In genomic region chr12:117968826-117969659, GRCh38 we compare ENCODE assay signal across 8 cellular contexts. TPM values are rescaled to one million over a fixed set of nuclear protein-coding genes. Genes with fewer than 3 reads are reported as not detected.
A peak's percentile ranks its signal among the peaks of the same experiment; 100 is the strongest.
DNase-seq lines count a peak whose midpoint lies in the region; ATAC-seq, FAIRE-seq and TF ChIP-seq lines count a peak whose summit lies in the region.

Gene KSR2 (minus strand): TSS chr12:117968990. CDS start chr12:117968255, 735 bp downstream.

- no peak within 1 kb of the TSS for H3K27ac ChIP-seq in HepG2 (ENCODE audit: extremely low read length, insufficient read depth, low read length)
- no peak within 1 kb of the TSS for H3K27ac ChIP-seq in tibial artery

- H3K4me1 Mint-ChIP-seq in T-helper 2 cell treated with Interferon-gamma antibody and Interleukin-4, amounts not matched to agents 5 μg/mL and 100 μg/mL, for 36 hours (ENCODE audit: low read depth), result peaks cover 3% of the 10 kb centered on the region

- TF ChIP-seq CTCF in NB4 (IDR thresholded peaks at IDR 0.05; ENCODE audit: low read depth, low read length) (no peak), HepG2 (CRISPR knock-in tag; IDR thresholded peaks at IDR 0.05) (no peak), tibial artery (IDR thresholded peaks at IDR 0.05) (no peak)

- H2AFZ ChIP-seq in HepG2 (ENCODE audit: low read length), result no peak within 1 kb of the TSS

- H3K27me3 ChIP-seq in HepG2 (ENCODE audit: control insufficient read depth in 1 of 2, insufficient read depth in 2 of 2, low read length in 2 of 2), result peaks cover 11 to 49% of the 10 kb centered on the region in 2 experiments; a peak in 4 of 5 replicates
- H3K27me3 ChIP-seq in tibial artery, result peaks cover 0 to 41% of the 10 kb centered on the region in 2 donors

- H3K79me2 ChIP-seq in HepG2 (ENCODE audit: insufficient read depth, low read length), result no peaks in the 10 kb centered on the region

- no peaks in the 10 kb centered on the region for H4K20me1 ChIP-seq in HepG2 (ENCODE audit: insufficient read depth, low read length)

- no peak within 1 kb of the TSS for H3K9ac ChIP-seq in HepG2 (ENCODE audit: insufficient read depth, low read depth, low read length)

- POLR2A ChIA-PET in HepG2 (lab: Yijun Ruan, JAX), result no interaction called here

- TF ChIP-seq POLR2A in NB4 (IDR thresholded peaks at IDR 0.05; ENCODE audit: extremely low read depth, insufficient read length) (no peak), HepG2 (IDR thresholded peaks at IDR 0.05; ENCODE audit: insufficient read depth in 1 of 2, low read depth in 2 of 2, low read length in 2 of 2) (no peak)

- 4% methylated on average over 35 of the region's 86 CpGs for WGBS in HepG2 (ENCODE audit: low lambda C conversion rate)

- peak; percentile 63 for ATAC-seq in GM21576 (IDR thresholded peaks at IDR 0.05; ENCODE audit: unreplicated experiment)
- peak; percentile 88 for ATAC-seq in HepG2

- peak within 1 kb of the TSS; percentile 70 for H3K4me2 ChIP-seq in HepG2 (ENCODE audit: low read depth, low read length)

- H3K36me3 Mint-ChIP-seq in T-helper 2 cell treated with Interferon-gamma antibody and Interleukin-4, amounts not matched to agents 5 μg/mL and 100 μg/mL, for 36 hours (ENCODE audit: low read depth), result no peaks in the 10 kb centered on the region

- H3K27ac Mint-ChIP-seq in T-helper 2 cell treated with Interferon-gamma antibody and Interleukin-4, amounts not matched to agents 5 μg/mL and 100 μg/mL, for 36 hours, result peak within 1 kb of the TSS; percentile 15

- peaks cover 10% of the 10 kb centered on the region for H3K9me3 Mint-ChIP-seq in T-helper 2 cell treated with Interferon-gamma antibody and Interleukin-4, amounts not matched to agents 5 μg/mL and 100 μg/mL, for 36 hours

- H3K36me3 ChIP-seq in HepG2 (replicated peaks in 1 of 2; ENCODE audit: control insufficient read depth in 1 of 2, insufficient read depth in 2 of 2, low read length in 2 of 2), result no peaks in the 10 kb centered on the region
- no peaks in the 10 kb centered on the region for H3K36me3 ChIP-seq in tibial artery

- DNase-seq in DMS 273 (lab: John Stamatoyannopoulos, UW; ENCODE audit: unreplicated experiment) (peak; percentile 91), NB4 (ENCODE audit: low read depth) (peak; percentile 19), T47D (ENCODE audit: low read depth in 1 of 2, low spot score in 1 of 2) (peak; percentile 94 to 97), HepG2 (ENCODE audit: low spot score) (peak; percentile 13), tibial artery (no peak)
- peak; percentile 60 for DNase-seq in T-helper 2 cell treated with Interferon-gamma antibody and Interleukin-4, amounts not matched to agents 5 μg/mL and 100 μg/mL, for 36 hours (ENCODE audit: low spot score)
- DNase-seq in stimulated activated CD4-positive, alpha-beta T cell treated with anti-CD3 and anti-CD28 coated beads, TNF-alpha, amount 100 ng/mL, for 4 hours (ENCODE audit: low read depth in 3 of 3), result peak; percentile 1 to 33 (median 32)

- H3K4me3 Mint-ChIP-seq in T-helper 2 cell treated with Interferon-gamma antibody and Interleukin-4, amounts not matched to agents 5 μg/mL and 100 μg/mL, for 36 hours, result peak within 1 kb of the TSS; percentile 83

- TF ChIP-seq EP300 in HepG2 (IDR thresholded peaks at IDR 0.05; ENCODE audit: low read depth in 2 of 2, low read length in 2 of 2), result no peak
- no peak for TF ChIP-seq EP300 in HepG2 (CRISPR knock-in tag; IDR thresholded peaks at IDR 0.05; ENCODE audit: borderline replicate concordance)

- in situ Hi-C loops in T47D (cut with HindIII; ENCODE audit: low pct_unique_long_range_greater_than_20kb, low sequenced_read_pairs) (no loop called here), HepG2 (cut with HindIII; ENCODE audit: extremely low pct_ligation_motif_present, low pct_unique_long_range_greater_than_20kb) (no loop called here)

- no peaks in the 10 kb centered on the region for H3K4me1 ChIP-seq in HepG2 (ENCODE audit: insufficient read depth, low read length)
- peaks cover 0 to 11% (median 6%) of the 10 kb centered on the region in 4 donors for H3K4me1 ChIP-seq in tibial artery

- CTCF ChIA-PET in HepG2 (lab: Yijun Ruan, JAX; ENCODE audit: low intra/inter-chr PET ratio, low total read pairs), result no interaction called here

- no peak within 1 kb of the TSS for H3K4me3 ChIP-seq in NB4 (ENCODE audit: low read depth, low read length)
- peak within 1 kb of the TSS; percentile 45 to 74 (median 58); a peak in 5 of 6 replicates for H3K4me3 ChIP-seq in HepG2 (replicated peaks in 1 of 3; ENCODE audit: insufficient read depth in 1 of 3, low read depth in 2 of 3, low read length in 3 of 3)
- peak within 1 kb of the TSS in 1 of 2 donors; percentile 36 for H3K4me3 ChIP-seq in tibial artery

- no peak for FAIRE-seq in HepG2 (lab: Jason Lieb, UNC)

- no peak for TF ChIP-seq RAD21 in HepG2 (CRISPR knock-in tag; IDR thresholded peaks at IDR 0.05)

- H3K27me3 Mint-ChIP-seq in T-helper 2 cell treated with Interferon-gamma antibody and Interleukin-4, amounts not matched to agents 5 μg/mL and 100 μg/mL, for 36 hours (ENCODE audit: low read depth), result peaks cover 47% of the 10 kb centered on the region

- H3K9me3 ChIP-seq in HepG2 (ENCODE audit: low read length) (peaks cover 6% of the 10 kb centered on the region; the same call in 1 of the 2 replicates), tibial artery (peaks cover 0 to 15% (median 14%) of the 10 kb centered on the region in 3 donors)

- intact Hi-C loops in HepG2 (cut with micrococcal nuclease; ENCODE audit: unreplicated experiment), result no loop called here
- intact Hi-C loops in tibial artery (cut with DNase I; ENCODE audit: low total_unique reads), result no loop called here

- BruUV-seq in HepG2 (replicated peaks; lab: Mats Ljungman, UMichigan), result no TSS peak

TF ChIP-seq in HepG2, 621 proteins besides CTCF, POLR2A, EP300 and RAD21 (continues in another document):
- TF ChIP-seq ATF6 (CRISPR knock-in tag; conservative IDR thresholded peaks at IDR 0.05) (no peak), ZIK1 (CRISPR knock-in tag; IDR thresholded peaks at IDR 0.05; ENCODE audit: borderline replicate concordance, low read depth) (no peak), ZNF205 (CRISPR knock-in tag; IDR thresholded peaks at IDR 0.05) (no peak), CHD2 (IDR thresholded peaks at IDR 0.05; ENCODE audit: low read depth, low read length) (peak; percentile 89), ZEB1 (IDR thresholded peaks at IDR 0.05; ENCODE audit: insufficient replicate concordance, low read depth) (peak; percentile 20), HNRNPLL (IDR thresholded peaks at IDR 0.05; ENCODE audit: low read depth, low read length, poor library complexity, severe bottlenecking) (peak; percentile 60), TBX2 (CRISPR knock-in tag; IDR thresholded peaks at IDR 0.05; ENCODE audit: borderline replicate concordance) (0 out of 2 replicates have a peak, but pooled peaks have one; percentile 24), GABPB1 (CRISPR knock-in tag; IDR thresholded peaks at IDR 0.05) (peak; percentile 15; the same call in 1 of the 2 replicates), YY1 (IDR thresholded peaks at IDR 0.05; ENCODE audit: insufficient read depth, insufficient replicate concordance, low read depth, low read length) (peak; percentile 18)

RNA-seq across cellular contexts. Expression of gene KSR2, which starts in this region (rescaled TPM):
- total RNA-seq in HepG2 (2016; rRNA removed; fragmentation: Illumina TruSeq; extraction: Trizol), result 0.01 and 0.02 TPM in 2 replicates
- total RNA-seq in HepG2 (2016; cell fraction: cytosol; rRNA removed; fragmentation: Illumina TruSeq; extraction: Trizol; ENCODE audit: low read depth), result not detected in 2 replicates
- 0.01 TPM in 1 of 2 replicates, not detected in the other for total RNA-seq in HepG2 (2016; cell fraction: insoluble cytoplasmic fraction; rRNA removed; fragmentation: Illumina TruSeq; extraction: Trizol)
- total RNA-seq in HepG2 (2016; cell fraction: membrane; rRNA removed; fragmentation: Illumina TruSeq; extraction: Trizol), result not detected in 2 replicates
- total RNA-seq in HepG2 (2016; cell fraction: nucleus; rRNA removed; fragmentation: Illumina TruSeq; extraction: Trizol), result 0.03 TPM in 1 of 2 replicates, not detected in the other
- not detected in 2 replicates for polyA plus RNA-seq in HepG2 (2011; rRNA removed)
- polyA plus RNA-seq in HepG2 (2011; cell fraction: cytosol; rRNA removed), result under 0.01 TPM in 2 replicates
- under 0.01 TPM in 1 of 2 replicates, not detected in the other for polyA plus RNA-seq in HepG2 (2011; cell fraction: nucleus; rRNA removed)
- not detected in 2 replicates for polyA plus RNA-seq in HepG2 (2012)
- 0.01 TPM in 2 replicates for polyA plus RNA-seq in HepG2 (2016; cell fraction: cytosol; fragmentation: Illumina TruSeq; extraction: Trizol; ENCODE audit: low read depth)
- polyA plus RNA-seq in HepG2 (2016; cell fraction: insoluble cytoplasmic fraction; fragmentation: Illumina TruSeq; extraction: Trizol; ENCODE audit: low read depth), result 0.05 TPM in 1 of 2 replicates, not detected in the other
- 0.01 TPM in 2 replicates for polyA plus RNA-seq in HepG2 (2016; cell fraction: membrane; fragmentation: Illumina TruSeq; extraction: Trizol; ENCODE audit: low read depth)
- not detected in 2 replicates for polyA plus RNA-seq in HepG2 (2016; cell fraction: nucleus; fragmentation: Illumina TruSeq; extraction: Trizol; ENCODE audit: insufficient read depth, low read depth)
- 0.02 TPM in 2 replicates for polyA minus RNA-seq in HepG2 (2011; rRNA and poly(A)+ RNA removed; ENCODE audit: low replicate concordance)
- not detected in 2 replicates for polyA minus RNA-seq in HepG2 (2011; cell fraction: cytosol; rRNA and poly(A)+ RNA removed)
- polyA minus RNA-seq in HepG2 (2011; cell fraction: nucleus; rRNA and poly(A)+ RNA removed), result not detected in 2 replicates

Comparison
In these comparisons a context has a peak if more than half of its experiments do, and no peak if none do; other contexts are left out.
1. Peak in DNase-seq, ATAC-seq, H3K4me3 ChIP-seq and H3K4me2 ChIP-seq in HepG2; RNA of the gene not detected or under 1 TPM.
2. DNase-seq: peak in DMS 273 (single experiment), NB4 (single experiment), T-helper 2 cell treated with Interferon-gamma antibody and Interleukin-4, amounts not matched to agents 5 μg/mL and 100 μg/mL, for 36 hours (single experiment), T47D (2 of 2) and stimulated activated CD4-positive, alpha-beta T cell treated with anti-CD3 and anti-CD28 coated beads, TNF-alpha, amount 100 ng/mL, for 4 hours (3 of 3); none in tibial artery (0 of 2).